Comparison of ENCODE assay signal across 9 cellular contexts in genomic region chr3:15637131-15637951, GRCh38.
DNase-seq lines count a peak whose midpoint lies in the region; ATAC-seq and TF ChIP-seq lines count a peak whose summit lies in the region.
"Had no signal": no experiment of that assay in that cellular context is flagged by ENCODE, and none has a peak within 500 bp of the region (broad histone marks: within the 10 kb centered on the region; RNA-seq: fewer than 3 reads in every experiment).

No MANE protein-coding gene starts in this region.

- no peaks in the 10 kb centered on the region for H3K9me3 ChIP-seq in MM.1S (replicated peaks; ENCODE audit: insufficient read depth, low read length)

- peaks cover 26% of the 10 kb centered on the region for H3K4me1 Mint-ChIP-seq in central memory CD8-positive, alpha-beta T cell

- no peaks in the 10 kb centered on the region for H3K36me3 ChIP-seq in MM.1S (replicated peaks; ENCODE audit: insufficient read depth, low read length)

- ATAC-seq in central memory CD8-positive, alpha-beta T cell (replicated peaks; ENCODE audit: extremely low read depth, poor library complexity, severe bottlenecking) = no peak
- ATAC-seq in GM21360 (IDR thresholded peaks at IDR 0.05; ENCODE audit: unreplicated experiment) = no peak
- ATAC-seq in GM19023 (IDR thresholded peaks at IDR 0.05; ENCODE audit: unreplicated experiment) = no peak

- no peaks in the 10 kb centered on the region for H4K20me1 ChIP-seq in MM.1S (ENCODE audit: insufficient read depth, low read length)

- H3K9me3 Mint-ChIP-seq in central memory CD8-positive, alpha-beta T cell = no peaks in the 10 kb centered on the region

- H3K27ac ChIP-seq in MM.1S (ENCODE audit: low read length) (peak overlapping the region; percentile 64; the same call in 1 of the 2 replicates), skin epidermis (peak overlapping the region in 17 of 21 experiments; percentile 25 to 91 (median 74))

- no peak overlapping the region for H3K4me3 ChIP-seq in MM.1S (ENCODE audit: low read length)
- H3K4me3 ChIP-seq in skin epidermis = no peak overlapping the region

- no peaks in the 10 kb centered on the region for H3K27me3 ChIP-seq in MM.1S (replicated peaks; ENCODE audit: insufficient read depth, low read length)

- H3K4me1 ChIP-seq in MM.1S (ENCODE audit: low read length) = peaks cover 22% of the 10 kb centered on the region

- H3K27ac Mint-ChIP-seq in central memory CD8-positive, alpha-beta T cell (ENCODE audit: low read depth) = peak overlapping the region; percentile 39

- H3K9ac ChIP-seq in MM.1S (ENCODE audit: low read length) = peak overlapping the region; percentile 5; the same call in 1 of the 2 replicates

- peak overlapping the region; percentile 35 for H3K4me2 ChIP-seq in MM.1S (ENCODE audit: low read depth, low read length)

- H3K36me3 Mint-ChIP-seq in central memory CD8-positive, alpha-beta T cell (ENCODE audit: insufficient read depth) = peaks cover 3% of the 10 kb centered on the region

- H3K27me3 Mint-ChIP-seq in central memory CD8-positive, alpha-beta T cell = no peaks in the 10 kb centered on the region

- TF ChIP-seq CTCF in MM.1S (IDR thresholded peaks at IDR 0.05; ENCODE audit: low read length) = no peak; the same call in 1 of the 2 replicates

- DNase-seq in NCI-H748 (lab: John Stamatoyannopoulos, UW; ENCODE audit: unreplicated experiment) = peak; percentile 20
- no peak for DNase-seq in NCI-H748 treated with DMSO at 0.1 percent for 48 hours (lab: John Stamatoyannopoulos, UW)
- DNase-seq in MM.1S = peak; percentile 65
- DNase-seq in central memory CD8-positive, alpha-beta T cell (ENCODE audit: low spot score in 2 of 2) = no peak
- no peak for DNase-seq in COLO829 (ENCODE audit: low spot score)
- DNase-seq: activated gamma-delta T cell had no signal

- no peaks in the 10 kb centered on the region for H3K79me2 ChIP-seq in MM.1S (ENCODE audit: low read length)

- no peaks in the 10 kb centered on the region for H3K9me2 ChIP-seq in MM.1S (replicated peaks; ENCODE audit: insufficient read depth, low read length)

- peak overlapping the region; percentile 9 for H3K4me3 Mint-ChIP-seq in central memory CD8-positive, alpha-beta T cell

- H2AFZ ChIP-seq in MM.1S (ENCODE audit: low read length) = no peak overlapping the region

- H3F3A ChIP-seq in MM.1S (ENCODE audit: insufficient read depth, low read length) = peaks cover 10% of the 10 kb centered on the region

Comparison
In these comparisons a context has a peak if more than half of its experiments do, and no peak if none do; other contexts are left out.
1. DNase-seq: peak in NCI-H748 (single experiment) and MM.1S (single experiment); none in NCI-H748 treated with DMSO at 0.1 percent for 48 hours (single experiment), central memory CD8-positive, alpha-beta T cell (0 of 2) and COLO829 (single experiment).